ENCODE assay signal across 1 cellular context in genomic region chr3:50568947-50569749, GRCh38.
TF ChIP-seq lines count a peak whose summit lies in the region.

Gene HEMK1, plus strand, starts transcription at chr3:50569522. Its CDS starts 1,583 bp downstream, at chr3:50571105.

TF ChIP-seq in HepG2, 621 proteins besides CTCF, POLR2A, EP300 and RAD21 (continued from another document and continues in another):
- TF ChIP-seq KMT2A (CRISPR knock-in tag; IDR thresholded peaks at IDR 0.05) (peak; percentile 60; the same call in 1 of the 2 replicates), ZNF616 (CRISPR knock-in tag; IDR thresholded peaks at IDR 0.05; ENCODE audit: low read depth) (no peak), ISX (CRISPR knock-in tag; conservative IDR thresholded peaks at IDR 0.05) (no peak), BORCS8-MEF2B (CRISPR knock-in tag; IDR thresholded peaks at IDR 0.05) (peak; percentile 43; the same call in 1 of the 2 replicates), RARA (CRISPR knock-in tag; IDR thresholded peaks at IDR 0.05) (peak; percentile 30; the same call in 1 of the 2 replicates), ZSCAN29 (CRISPR knock-in tag; conservative IDR thresholded peaks at IDR 0.05) (peak; percentile 76; the same call in 1 of the 2 replicates), ZNF20 (CRISPR knock-in tag; IDR thresholded peaks at IDR 0.05) (0 out of 2 replicates have a peak, but pooled peaks have one; percentile 63), TBL1XR1 (IDR thresholded peaks at IDR 0.05; ENCODE audit: borderline replicate concordance, low read length, partially characterized antibody) (no peak), ZNF17 (CRISPR knock-in tag; IDR thresholded peaks at IDR 0.05) (no peak), PAXIP1 (CRISPR knock-in tag; conservative IDR thresholded peaks at IDR 0.05) (peak; percentile 66), KLF13 (CRISPR knock-in tag; IDR thresholded peaks at IDR 0.05) (peak; percentile 66; the same call in 1 of the 2 replicates), KLF15 (CRISPR knock-in tag; IDR thresholded peaks at IDR 0.05; ENCODE audit: borderline replicate concordance) (no peak), RERE (CRISPR knock-in tag; IDR thresholded peaks at IDR 0.05; ENCODE audit: low read depth) (0 out of 2 replicates have a peak, but pooled peaks have one; percentile 55), MYC (CRISPR knock-in tag; IDR thresholded peaks at IDR 0.05; ENCODE audit: borderline replicate concordance) (peak; percentile 69; the same call in 1 of the 2 replicates), MAFF (IDR thresholded peaks at IDR 0.05; ENCODE audit: low read depth, low read length) (no peak), ZBTB38 (CRISPR knock-in tag; IDR thresholded peaks at IDR 0.05) (no peak), ZNF564 (CRISPR knock-in tag; IDR thresholded peaks at IDR 0.05) (peak; percentile 44; the same call in 1 of the 2 replicates), ZNF367 (CRISPR knock-in tag; IDR thresholded peaks at IDR 0.05; ENCODE audit: borderline replicate concordance) (no peak), ZNF282 (IDR thresholded peaks at IDR 0.05; ENCODE audit: partially characterized antibody) (no peak), ZNF710 (CRISPR knock-in tag; IDR thresholded peaks at IDR 0.05; ENCODE audit: borderline replicate concordance) (0 out of 2 replicates have a peak, but pooled peaks have one; percentile 75), ETS1 (CRISPR knock-in tag; IDR thresholded peaks at IDR 0.05) (no peak), MED13 (CRISPR knock-in tag; IDR thresholded peaks at IDR 0.05) (0 out of 2 replicates have a peak, but pooled peaks have one; percentile 16), CBX5 (CRISPR knock-in tag; IDR thresholded peaks at IDR 0.05; ENCODE audit: borderline replicate concordance) (0 out of 2 replicates have a peak, but pooled peaks have one; percentile 46), DNMT1 (CRISPR knock-in tag; IDR thresholded peaks at IDR 0.05) (0 out of 2 replicates have a peak, but pooled peaks have one; percentile 42), IRF2 (CRISPR knock-in tag; IDR thresholded peaks at IDR 0.05) (peak; percentile 76), JDP2 (CRISPR knock-in tag; IDR thresholded peaks at IDR 0.05; ENCODE audit: borderline replicate concordance) (no peak), HNF1A (IDR thresholded peaks at IDR 0.05; ENCODE audit: low read depth) (no peak), HNF1A (CRISPR knock-in tag; IDR thresholded peaks at IDR 0.05; ENCODE audit: borderline replicate concordance) (peak; percentile 56; the same call in 1 of the 2 replicates), ZNF615 (CRISPR knock-in tag; IDR thresholded peaks at IDR 0.05; ENCODE audit: borderline replicate concordance) (peak; percentile 61; the same call in 1 of the 2 replicates), GATA4 (IDR thresholded peaks at IDR 0.05; ENCODE audit: borderline replicate concordance, low read depth) (no peak; the same call in 1 of the 2 replicates), NKX3-1 (CRISPR knock-in tag; IDR thresholded peaks at IDR 0.05) (no peak), SIX1 (CRISPR knock-in tag; IDR thresholded peaks at IDR 0.05; ENCODE audit: borderline replicate concordance) (no peak), SATB2 (CRISPR knock-in tag; IDR thresholded peaks at IDR 0.05) (no peak), STAT5B (CRISPR knock-in tag; IDR thresholded peaks at IDR 0.05) (no peak), HOXA7 (CRISPR knock-in tag; IDR thresholded peaks at IDR 0.05) (no peak), ZGPAT (CRISPR knock-in tag; IDR thresholded peaks at IDR 0.05) (peak; percentile 90), ZNF317 (CRISPR knock-in tag; IDR thresholded peaks at IDR 0.05) (peak; percentile 88), NFYB (CRISPR knock-in tag; IDR thresholded peaks at IDR 0.05) (peak; percentile 14; the same call in 1 of the 2 replicates), MTF1 (CRISPR knock-in tag; IDR thresholded peaks at IDR 0.05) (no peak), ZNF737 (CRISPR knock-in tag; IDR thresholded peaks at IDR 0.05; ENCODE audit: borderline replicate concordance) (no peak), ZNF770 (CRISPR knock-in tag; IDR thresholded peaks at IDR 0.05) (peak; percentile 57; the same call in 1 of the 2 replicates)
